ENCODE assay signal across 8 cellular contexts in the genomic region with DNA sequence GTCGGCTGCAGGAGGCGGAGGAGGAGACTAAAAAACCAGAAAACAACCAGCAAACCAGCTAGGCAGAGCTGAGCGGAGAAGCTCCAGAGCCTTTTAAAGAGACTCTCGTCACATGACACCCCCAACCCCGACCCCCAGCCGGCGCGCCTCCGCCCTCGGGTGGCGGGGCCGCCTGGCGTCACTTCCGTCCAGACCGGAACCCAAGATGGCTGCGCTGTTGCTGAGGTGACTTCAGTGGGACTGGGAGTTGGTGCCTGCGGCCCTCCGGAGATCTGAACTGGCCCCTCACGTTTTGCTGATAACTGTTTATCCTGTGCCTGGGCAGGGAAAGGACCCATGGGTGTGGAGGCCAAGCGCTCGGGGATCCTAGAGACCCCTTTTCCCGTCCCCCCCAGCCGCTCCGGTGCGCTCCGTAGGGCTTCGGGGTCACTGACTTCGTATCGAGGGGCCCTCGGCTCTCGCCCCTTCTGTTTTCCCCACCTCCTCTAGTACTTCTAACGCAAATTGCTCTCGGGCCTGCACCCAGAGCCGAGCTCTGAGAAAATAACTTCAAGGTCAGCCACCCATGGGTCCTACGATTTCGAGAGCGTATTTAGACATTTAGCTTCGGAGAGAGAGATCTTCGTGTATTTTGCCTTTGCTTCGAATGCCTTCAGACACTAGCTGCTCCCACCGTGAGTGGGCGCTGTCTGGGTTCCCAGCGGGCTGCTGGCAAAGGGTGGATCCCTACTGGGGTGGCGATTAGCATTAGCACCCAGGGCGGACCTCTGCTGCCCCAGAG. TPM values are rescaled to one million over a fixed set of nuclear protein-coding genes. Genes with fewer than 3 reads are reported as not detected.
DNase-seq lines count a peak whose midpoint lies in the region.

Gene SDHC (plus strand): TSS at position 181 of the 781 bp plus-strand sequence. CDS start 25 bp downstream, at position 206.

- peak; percentile 84 for DNase-seq in GDM1 (lab: John Stamatoyannopoulos, UW)
- peak; percentile 96 for DNase-seq in H7
- peak; percentile 90 for DNase-seq in MG63
- DNase-seq in SJSA1 (ENCODE audit: low read depth in 1 of 2, low spot score in 2 of 2), result peak; percentile 76 to 83
- peak; percentile 53 to 88 (median 74) for DNase-seq in activated naive CD4-positive, alpha-beta T cell (lab: John Stamatoyannopoulos, UW)
- DNase-seq in foreskin melanocyte, result peak; percentile 84

- H3K4me3 ChIP-seq in H7 (ENCODE audit: insufficient read depth, low read depth, low read length) (peak within 1 kb of the TSS; percentile 96), MG63 (peak within 1 kb of the TSS; percentile 91), SJSA1 (peak within 1 kb of the TSS; percentile 70), neuron (ENCODE audit: low read length) (peak within 1 kb of the TSS; percentile 88), subcutaneous abdominal adipose tissue (ENCODE audit: low read depth in 1 of 5, low read length in 5 of 5) (peak within 1 kb of the TSS; percentile 80 to 97 (median 95))

- H3K36me3 ChIP-seq in H7 (replicated peaks; ENCODE audit: control insufficient read depth, insufficient read depth, low read length), result no peaks in the 10 kb centered on the region
- H3K36me3 ChIP-seq in MG63, result no peaks in the 10 kb centered on the region
- peaks cover 1% of the 10 kb centered on the region; the same call in 1 of the 2 replicates for H3K36me3 ChIP-seq in SJSA1
- peaks cover 2% of the 10 kb centered on the region for H3K36me3 ChIP-seq in neuron (ENCODE audit: insufficient read depth, low read length)
- H3K36me3 ChIP-seq in subcutaneous abdominal adipose tissue (ENCODE audit: control insufficient read depth in 5 of 5, insufficient read depth in 5 of 5, low read length in 5 of 5), result peaks cover 0 to 2% (median 0%) of the 10 kb centered on the region in 5 donors

- peak within 1 kb of the TSS; percentile 97 to 100 (median 98) for H3K9ac ChIP-seq in subcutaneous abdominal adipose tissue (ENCODE audit: low read length in 5 of 5)

- peaks cover 5% of the 10 kb centered on the region; the same call in 1 of the 2 replicates for H3K4me1 ChIP-seq in SJSA1 (replicated peaks)
- H3K4me1 ChIP-seq in neuron (ENCODE audit: insufficient read depth, low read length), result peaks cover 29% of the 10 kb centered on the region
- H3K4me1 ChIP-seq in subcutaneous abdominal adipose tissue (ENCODE audit: control insufficient read depth in 5 of 5, insufficient read depth in 5 of 5, low read length in 5 of 5), result peaks cover 4 to 20% (median 16%) of the 10 kb centered on the region in 5 donors

- H3K9me3 ChIP-seq in MG63 (no peaks in the 10 kb centered on the region), SJSA1 (replicated peaks) (no peaks in the 10 kb centered on the region), neuron (ENCODE audit: low read length) (no peaks in the 10 kb centered on the region), subcutaneous abdominal adipose tissue (ENCODE audit: control insufficient read depth in 5 of 5, low read length in 5 of 5) (no peaks in the 10 kb centered on the region)

- peak within 1 kb of the TSS; percentile 76 for H3K27ac ChIP-seq in SJSA1
- peak within 1 kb of the TSS; percentile 98 for H3K27ac ChIP-seq in subcutaneous abdominal adipose tissue (ENCODE audit: low read depth, low read length)

- H2AFZ ChIP-seq in neuron (ENCODE audit: low read depth, low read length), result peak within 1 kb of the TSS; percentile 77

- H3K27me3 ChIP-seq in H7 (ENCODE audit: control insufficient read depth, insufficient read depth, low read length), result no peaks in the 10 kb centered on the region
- no peaks in the 10 kb centered on the region for H3K27me3 ChIP-seq in MG63
- no peaks in the 10 kb centered on the region for H3K27me3 ChIP-seq in SJSA1 (replicated peaks)
- H3K27me3 ChIP-seq in neuron (ENCODE audit: insufficient read depth, low read length), result no peaks in the 10 kb centered on the region
- H3K27me3 ChIP-seq in subcutaneous abdominal adipose tissue (ENCODE audit: control insufficient read depth in 5 of 5, insufficient read depth in 4 of 5, low read length in 5 of 5), result no peaks in the 10 kb centered on the region

RNA-seq across cellular contexts. Expression of gene SDHC, which starts in this region (rescaled TPM):
- 37.3 and 44.3 TPM in 2 replicates for total RNA-seq in H7 (2014; rRNA removed; shearing (Covaris generic))
- total RNA-seq in MG63 (2014; rRNA removed; shearing (Covaris generic); ENCODE audit: low replicate concordance), result 466 and 501 TPM in 2 replicates
- total RNA-seq in SJSA1 (2014; rRNA removed; shearing (Covaris generic)), result 20.3 and 35.9 TPM in 2 replicates

Comparison
In these comparisons a context has a peak if more than half of its experiments do, and no peak if none do; other contexts are left out.
1. Peak in every context shown above with its lines: DNase-seq, H3K4me3 ChIP-seq and H3K27ac ChIP-seq.
2. RNA of gene SDHC (total RNA-seq): 466 to 501 TPM in MG63; 37.3 to 44.3 TPM in H7 and 20.3 to 35.9 TPM in SJSA1; every median in the first group is over 10 times any median in the second.